ENCODE assay signal across 12 cellular contexts in the genomic region with DNA sequence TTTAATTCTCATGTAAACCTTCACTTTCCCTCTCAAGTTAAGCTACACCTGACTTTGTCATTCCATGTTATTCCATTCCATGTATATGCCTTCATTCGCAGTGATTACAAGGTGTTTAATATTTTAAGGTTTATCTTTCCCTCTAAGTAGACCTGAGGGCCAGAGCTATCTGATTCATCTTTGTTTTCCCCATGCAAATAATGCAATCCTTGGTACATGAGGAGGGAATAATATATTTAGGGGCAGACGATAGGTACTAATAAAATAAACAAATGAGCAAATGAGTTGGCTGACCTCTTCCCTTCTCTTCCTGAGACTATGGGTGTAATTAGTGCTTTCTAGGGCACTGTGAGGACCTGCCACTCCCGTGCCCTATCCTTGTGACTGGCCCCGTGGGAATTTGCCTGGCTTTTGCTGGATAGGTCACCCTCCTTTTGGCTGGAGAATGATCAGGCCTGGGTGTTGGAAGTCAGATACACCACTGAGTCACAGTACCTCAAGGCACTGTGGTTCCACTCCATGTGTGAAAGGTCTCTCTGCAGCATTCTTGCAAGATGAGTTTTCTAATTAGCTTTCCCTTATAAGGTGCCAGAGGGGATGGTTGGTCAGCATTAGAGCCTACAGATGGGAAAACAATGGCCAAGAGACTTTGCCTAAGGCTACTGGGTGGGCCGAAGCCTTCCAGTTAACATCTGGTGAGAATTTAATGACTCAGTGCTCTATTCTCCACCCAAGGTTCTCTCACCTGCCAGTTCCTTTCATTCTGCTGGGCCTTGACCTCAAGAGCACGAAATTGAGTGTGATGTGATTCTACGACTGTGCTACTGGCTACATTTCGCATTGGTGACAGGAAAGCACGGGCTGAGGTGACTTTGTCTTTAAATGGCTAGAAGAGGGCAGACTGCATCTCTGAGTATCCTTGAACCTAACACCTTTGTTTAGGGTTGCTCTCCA.
A peak's percentile ranks its signal among the peaks of the same experiment; 100 is the strongest.
DNase-seq lines count a peak whose midpoint lies in the region; ATAC-seq and TF ChIP-seq lines count a peak whose summit lies in the region.
"Had no signal": no experiment of that assay in that cellular context is flagged by ENCODE, and none has a peak within 500 bp of the region (broad histone marks: within the 10 kb centered on the region; RNA-seq: fewer than 3 reads in every experiment).

No MANE protein-coding gene starts in this region.

- peak overlapping the region; percentile 99 for H3K27ac ChIP-seq in mammary epithelial cell (ENCODE audit: insufficient read depth, low read depth, low read length)
- H3K27ac ChIP-seq: C4-2B had no signal

- H3K4me1 ChIP-seq in mammary epithelial cell (ENCODE audit: insufficient read depth, low read length), result peaks cover 47% of the 10 kb centered on the region

- no peaks in the 10 kb centered on the region for H3K79me2 ChIP-seq in mammary epithelial cell (ENCODE audit: insufficient read depth, low read length)

- no peak overlapping the region for H2AFZ ChIP-seq in mammary epithelial cell (ENCODE audit: low read depth, low read length)

- TF ChIP-seq CTCF in AG09319 (IDR thresholded peaks at IDR 0.05; ENCODE audit: low read depth, low read length) (no peak), mammary epithelial cell (conservative IDR thresholded peaks at IDR 0.05 in 1 of 2, IDR thresholded peaks at IDR 0.05 in 1 of 2; ENCODE audit: extremely low read depth in 1 of 2, insufficient read depth in 1 of 2, low read depth in 1 of 2, low read length in 2 of 2) (no peak)

- whole genome bisulfite sequencing in mammary epithelial cell (ENCODE audit: low coverage, missing lambda C conversion rate), result 2% methylated on average over 9 of the region's 9 CpGs

- H3K9ac ChIP-seq in mammary epithelial cell (ENCODE audit: insufficient read depth, low read length), result peak overlapping the region; percentile 79

- peak; percentile 89 for DNase-seq in AG09319 (ENCODE audit: extremely low read depth, low read depth)
- DNase-seq in M059J (ENCODE audit: low read depth), result peak; percentile 100
- DNase-seq in mammary epithelial cell, result peak; percentile 100
- peak; percentile 100 for DNase-seq in kidney tubule cell (ENCODE audit: low spot score)
- no peak for DNase-seq in NCI-H1694 treated with DMSO at 0.1 percent for 48 hours (lab: John Stamatoyannopoulos, UW)
- DNase-seq in NCI-H1436 treated with DMSO at 0.1 percent for 48 hours (lab: John Stamatoyannopoulos, UW), result no peak
- DNase-seq in cortex of kidney (lab: John Stamatoyannopoulos, UW), result no peak
- DNase-seq: hypothalamus, NCI-H187 treated with DMSO at 0.1 percent for 48 hours had no signal

- BruUV-seq in mammary epithelial cell (replicated peaks; lab: Mats Ljungman, UMichigan), result no TSS peak

- CTCF ChIA-PET in mammary epithelial cell (lab: Charles Lee; ENCODE audit: low non-redundant PET), result interaction anchor here (0.6 to 0.7 kb wide), 2 partner anchors 608 to 664 kb away, joined by 3 to 6 read pairs; no protein-coding TSS in a partner anchor

- in situ Hi-C loops in mammary epithelial cell (cut with MboI; ENCODE audit: low sequenced_read_pairs in 2 of 2), result no loop called here

- no peaks in the 10 kb centered on the region for H3K36me3 ChIP-seq in mammary epithelial cell (ENCODE audit: insufficient read depth, low read length)

- H3K4me2 ChIP-seq in mammary epithelial cell (ENCODE audit: insufficient read depth, low read depth, low read length), result peak overlapping the region; percentile 36

- no peaks in the 10 kb centered on the region for H3K9me3 ChIP-seq in mammary epithelial cell (replicated peaks; ENCODE audit: insufficient read depth, low read length)

- no peaks in the 10 kb centered on the region for H3K27me3 ChIP-seq in mammary epithelial cell (ENCODE audit: insufficient read depth, low read length)

- intact Hi-C loops in mammary epithelial cell (cut with micrococcal nuclease), result loop anchor here (1.0 to 2.0 kb wide), 5 partner anchors 22 to 147 kb away; no protein-coding TSS in a partner anchor

- H3K4me3 ChIP-seq in mammary epithelial cell (replicated peaks in 1 of 3; ENCODE audit: insufficient read depth in 1 of 3, low read depth in 2 of 3, low read length in 3 of 3), result no peak overlapping the region
- H3K4me3 ChIP-seq: GM12878 had no signal

- no peak for ATAC-seq in HG02759 (IDR thresholded peaks at IDR 0.05; ENCODE audit: unreplicated experiment)
- ATAC-seq: GM12878 had no signal

- dilution Hi-C loops in mammary epithelial cell (cut with HindIII; ENCODE audit: low sequenced_read_pairs), result no loop called here

- H4K20me1 ChIP-seq in mammary epithelial cell (ENCODE audit: insufficient read depth, low read length), result no peaks in the 10 kb centered on the region

Comparison
In these comparisons a context has a peak if more than half of its experiments do, and no peak if none do; other contexts are left out.
1. DNase-seq: peak in AG09319 (single experiment), M059J (single experiment), mammary epithelial cell (single experiment) and kidney tubule cell (single experiment); none in NCI-H1694 treated with DMSO at 0.1 percent for 48 hours (single experiment), NCI-H1436 treated with DMSO at 0.1 percent for 48 hours (single experiment) and cortex of kidney (single experiment).